Comparison of ENCODE assay signal across 29 cellular contexts in genomic region chr17:36112572-36112971, GRCh38. TPM values are rescaled to one million over a fixed set of nuclear protein-coding genes. Genes with fewer than 3 reads are reported as not detected.
"Had no signal": no experiment of that assay in that cellular context is flagged by ENCODE, and none has a peak within 500 bp of the region (broad histone marks: within the 10 kb centered on the region; RNA-seq: fewer than 3 reads in every experiment).

No MANE protein-coding gene starts in this region.

- H3K9me3 ChIP-seq: gastrocnemius medialis, lower lobe of right lung, mucosa of descending colon had no signal

- H3K27me3 Mint-ChIP-seq: naive B cell had no signal

- H3K27ac ChIP-seq: coronary artery, dorsolateral prefrontal cortex, epithelial cell of prostate, esophagus squamous epithelium, gastrocnemius medialis, heart right ventricle, left lung, lower lobe of right lung had no signal

- H3K36me3 Mint-ChIP-seq: mesothelial cell of epicardium had no signal

- H3K4me3 ChIP-seq: coronary artery, dorsolateral prefrontal cortex, esophagus squamous epithelium, gastrocnemius medialis, heart right ventricle, left lung, lower lobe of right lung, mucosa of descending colon had no signal

- H3K27me3 ChIP-seq: gastrocnemius medialis, left lung had no signal

- H3K36me3 ChIP-seq: esophagus squamous epithelium, gastrocnemius medialis, heart right ventricle, left lung, lower lobe of right lung had no signal

- H3K4me1 ChIP-seq: esophagus squamous epithelium, gastrocnemius medialis had no signal

- DNase-seq: dermis blood vessel endothelial cell; dorsolateral prefrontal cortex; effector CD4-positive, alpha-beta T cell; effector memory CD4-positive, alpha-beta T cell; erythroblast; esophagus squamous epithelium; foreskin fibroblast; foreskin melanocyte; gastrocnemius medialis; glutamatergic neuron; head of caudate nucleus; heart right ventricle; hippocampal formation; left cardiac atrium; left lung; left ventricle myocardium superior; lower lobe of right lung; mesenchymal stem cell; mucosa of descending colon; naive B cell had no signal

- H3K27ac Mint-ChIP-seq: mesothelial cell of epicardium had no signal

- ATAC-seq: esophagus mucosa, gastrocnemius medialis, heart right ventricle, left cardiac atrium, left lung, left ventricle myocardium superior, lower lobe of right lung, mucosa of descending colon had no signal

- H3K4me3 Mint-ChIP-seq: mesothelial cell of epicardium, naive B cell had no signal

RNA-seq across cellular contexts. Expression of gene CCL4, which starts 8.9 kb away (rescaled TPM):
- total RNA-seq: dermis blood vessel endothelial cell, esophagus mucosa, glomerular endothelial cell, kidney epithelial cell, lung microvascular endothelial cell, mesothelial cell of epicardium, myocyte had no signal
- polyA plus RNA-seq: keratinocyte had no signal

RNA-seq across cellular contexts. Expression of gene CCL3, which starts 22.6 kb away (rescaled TPM):
- total RNA-seq: dermis blood vessel endothelial cell, esophagus mucosa, glomerular endothelial cell, left ventricle myocardium superior, lung microvascular endothelial cell, mesothelial cell of epicardium, myocyte had no signal
- polyA plus RNA-seq: keratinocyte had no signal

RNA-seq across cellular contexts. Expression of gene CCL18, which starts 48.5 kb away (rescaled TPM):
- total RNA-seq: dermis blood vessel endothelial cell, glomerular endothelial cell, kidney epithelial cell, lung microvascular endothelial cell, mesothelial cell of epicardium, myocyte had no signal
- polyA plus RNA-seq: keratinocyte had no signal
